ENCODE assay signal across 2 cellular contexts in the genomic region with DNA sequence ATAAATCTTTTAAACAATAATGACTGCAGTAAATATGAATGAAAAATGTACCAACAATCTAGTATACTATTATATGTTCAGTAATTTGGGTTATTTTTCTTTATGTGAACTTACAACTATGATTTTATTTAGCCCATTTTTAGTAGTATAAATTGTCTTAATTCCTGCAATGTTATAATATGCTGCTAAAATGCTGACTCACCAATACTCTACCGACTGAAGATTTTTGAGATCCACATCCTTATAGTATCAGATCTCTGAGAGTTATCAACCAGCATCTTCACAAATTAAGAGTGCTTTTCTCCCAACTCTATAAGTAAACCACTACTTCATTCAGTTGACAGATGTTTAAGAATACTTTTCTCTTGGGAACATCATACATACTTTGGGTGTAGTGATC.
A peak's percentile ranks its signal among the peaks of the same experiment; 100 is the strongest.
TF ChIP-seq lines count a peak whose summit lies in the region.

No MANE protein-coding gene starts in this region.

TF ChIP-seq in K562, 482 proteins besides CTCF, POLR2A, EP300 and RAD21 (continues in another document):
- TF ChIP-seq, protein P1, sequence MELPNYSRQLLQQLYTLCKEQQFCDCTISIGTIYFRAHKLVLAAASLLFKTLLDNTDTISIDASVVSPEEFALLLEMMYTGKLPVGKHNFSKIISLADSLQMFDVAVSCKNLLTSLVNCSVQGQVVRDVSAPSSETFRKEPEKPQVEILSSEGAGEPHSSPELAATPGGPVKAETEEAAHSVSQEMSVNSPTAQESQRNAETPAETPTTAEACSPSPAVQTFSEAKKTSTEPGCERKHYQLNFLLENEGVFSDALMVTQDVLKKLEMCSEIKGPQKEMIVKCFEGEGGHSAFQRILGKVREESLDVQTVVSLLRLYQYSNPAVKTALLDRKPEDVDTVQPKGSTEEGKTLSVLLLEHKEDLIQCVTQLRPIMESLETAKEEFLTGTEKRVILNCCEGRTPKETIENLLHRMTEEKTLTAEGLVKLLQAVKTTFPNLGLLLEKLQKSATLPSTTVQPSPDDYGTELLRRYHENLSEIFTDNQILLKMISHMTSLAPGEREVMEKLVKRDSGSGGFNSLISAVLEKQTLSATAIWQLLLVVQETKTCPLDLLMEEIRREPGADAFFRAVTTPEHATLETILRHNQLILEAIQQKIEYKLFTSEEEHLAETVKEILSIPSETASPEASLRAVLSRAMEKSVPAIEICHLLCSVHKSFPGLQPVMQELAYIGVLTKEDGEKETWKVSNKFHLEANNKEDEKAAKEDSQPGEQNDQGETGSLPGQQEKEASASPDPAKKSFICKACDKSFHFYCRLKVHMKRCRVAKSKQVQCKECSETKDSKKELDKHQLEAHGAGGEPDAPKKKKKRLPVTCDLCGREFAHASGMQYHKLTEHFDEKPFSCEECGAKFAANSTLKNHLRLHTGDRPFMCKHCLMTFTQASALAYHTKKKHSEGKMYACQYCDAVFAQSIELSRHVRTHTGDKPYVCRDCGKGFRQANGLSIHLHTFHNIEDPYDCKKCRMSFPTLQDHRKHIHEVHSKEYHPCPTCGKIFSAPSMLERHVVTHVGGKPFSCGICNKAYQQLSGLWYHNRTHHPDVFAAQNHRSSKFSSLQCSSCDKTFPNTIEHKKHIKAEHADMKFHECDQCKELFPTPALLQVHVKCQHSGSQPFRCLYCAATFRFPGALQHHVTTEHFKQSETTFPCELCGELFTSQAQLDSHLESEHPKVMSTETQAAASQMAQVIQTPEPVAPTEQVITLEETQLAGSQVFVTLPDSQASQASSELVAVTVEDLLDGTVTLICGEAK (IDR thresholded peaks at IDR 0.05), result no peak
- TF ChIP-seq, protein P1 (CRISPR knock-in tag; IDR thresholded peaks at IDR 0.05), result no peak
- TF ChIP-seq COPS2 (conservative IDR thresholded peaks at IDR 0.05), result no peak
- TF ChIP-seq KDM4B (IDR thresholded peaks at IDR 0.05; ENCODE audit: borderline replicate concordance in 2 of 2, low read depth in 1 of 2), result no peak
- TF ChIP-seq MAFG (tag; conservative IDR thresholded peaks at IDR 0.05), result peak; percentile 87
- TF ChIP-seq CBX8 (IDR thresholded peaks at IDR 0.05; ENCODE audit: borderline replicate concordance, extremely low read depth, low read depth, low read length, poor library complexity, severe bottlenecking), result no peak
- no peak for TF ChIP-seq SMARCB1 (IDR thresholded peaks at IDR 0.05; ENCODE audit: insufficient read length, low read depth)
- no peak for TF ChIP-seq FOXK1 (CRISPR knock-in tag; IDR thresholded peaks at IDR 0.05; ENCODE audit: borderline replicate concordance)
- TF ChIP-seq TRIM24 (IDR thresholded peaks at IDR 0.05), result no peak
- TF ChIP-seq, protein P2, sequence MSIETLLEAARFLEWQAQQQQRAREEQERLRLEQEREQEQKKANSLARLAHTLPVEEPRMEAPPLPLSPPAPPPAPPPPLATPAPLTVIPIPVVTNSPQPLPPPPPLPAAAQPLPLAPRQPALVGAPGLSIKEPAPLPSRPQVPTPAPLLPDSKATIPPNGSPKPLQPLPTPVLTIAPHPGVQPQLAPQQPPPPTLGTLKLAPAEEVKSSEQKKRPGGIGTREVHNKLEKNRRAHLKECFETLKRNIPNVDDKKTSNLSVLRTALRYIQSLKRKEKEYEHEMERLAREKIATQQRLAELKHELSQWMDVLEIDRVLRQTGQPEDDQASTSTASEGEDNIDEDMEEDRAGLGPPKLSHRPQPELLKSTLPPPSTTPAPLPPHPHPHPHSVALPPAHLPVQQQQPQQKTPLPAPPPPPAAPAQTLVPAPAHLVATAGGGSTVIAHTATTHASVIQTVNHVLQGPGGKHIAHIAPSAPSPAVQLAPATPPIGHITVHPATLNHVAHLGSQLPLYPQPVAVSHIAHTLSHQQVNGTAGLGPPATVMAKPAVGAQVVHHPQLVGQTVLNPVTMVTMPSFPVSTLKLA (conservative IDR thresholded peaks at IDR 0.05), result no peak
- TF ChIP-seq, protein P3, sequence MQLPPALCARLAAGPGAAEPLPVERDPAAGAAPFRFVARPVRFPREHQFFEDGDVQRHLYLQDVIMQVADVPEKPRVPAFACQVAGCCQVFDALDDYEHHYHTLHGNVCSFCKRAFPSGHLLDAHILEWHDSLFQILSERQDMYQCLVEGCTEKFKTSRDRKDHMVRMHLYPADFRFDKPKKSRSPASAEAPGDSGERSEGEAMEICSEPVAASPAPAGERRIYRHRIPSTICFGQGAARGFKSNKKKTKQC (CRISPR knock-in tag; IDR thresholded peaks at IDR 0.05), result no peak
- TF ChIP-seq GABPB1 (CRISPR knock-in tag; IDR thresholded peaks at IDR 0.05), result no peak

TF ChIP-seq in H1, 55 proteins besides CTCF, POLR2A, EP300 and RAD21:
- TF ChIP-seq TAF1 (IDR thresholded peaks at IDR 0.05; ENCODE audit: low read depth, low read length) (no peak), GABPA (IDR thresholded peaks at IDR 0.05; ENCODE audit: borderline replicate concordance, insufficient read depth, low read length) (no peak), NRF1 (IDR thresholded peaks at IDR 0.05; ENCODE audit: low read depth, low read length) (no peak), TCF12 (IDR thresholded peaks at IDR 0.05; ENCODE audit: low read depth, low read length) (no peak), MAFK (IDR thresholded peaks at IDR 0.05; ENCODE audit: low read depth, low read length) (peak; percentile 73), HDAC6 (IDR thresholded peaks at IDR 0.05; ENCODE audit: low read depth, low read length) (no peak), EGR1 (IDR thresholded peaks at IDR 0.05; ENCODE audit: borderline replicate concordance, low read depth, low read length) (no peak)
- TF ChIP-seq, protein P4, sequence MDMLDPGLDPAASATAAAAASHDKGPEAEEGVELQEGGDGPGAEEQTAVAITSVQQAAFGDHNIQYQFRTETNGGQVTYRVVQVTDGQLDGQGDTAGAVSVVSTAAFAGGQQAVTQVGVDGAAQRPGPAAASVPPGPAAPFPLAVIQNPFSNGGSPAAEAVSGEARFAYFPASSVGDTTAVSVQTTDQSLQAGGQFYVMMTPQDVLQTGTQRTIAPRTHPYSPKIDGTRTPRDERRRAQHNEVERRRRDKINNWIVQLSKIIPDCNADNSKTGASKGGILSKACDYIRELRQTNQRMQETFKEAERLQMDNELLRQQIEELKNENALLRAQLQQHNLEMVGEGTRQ (IDR thresholded peaks at IDR 0.05; ENCODE audit: low read length), result no peak
- TF ChIP-seq, protein P5, sequence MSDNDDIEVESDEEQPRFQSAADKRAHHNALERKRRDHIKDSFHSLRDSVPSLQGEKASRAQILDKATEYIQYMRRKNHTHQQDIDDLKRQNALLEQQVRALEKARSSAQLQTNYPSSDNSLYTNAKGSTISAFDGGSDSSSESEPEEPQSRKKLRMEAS (IDR thresholded peaks at IDR 0.05), result no peak
